In genomic region chr6:10316327-10316726, GRCh38 we compare ENCODE assay signal across 11 cellular contexts.
DNase-seq lines count a peak whose midpoint lies in the region; ATAC-seq and TF ChIP-seq lines count a peak whose summit lies in the region.
"Had no signal": no experiment of that assay in that cellular context is flagged by ENCODE, and none has a peak within 500 bp of the region (broad histone marks: within the 10 kb centered on the region; RNA-seq: fewer than 3 reads in every experiment).

No MANE protein-coding gene starts in this region.

- POLR2A ChIA-PET in Panc1 (lab: Charles Lee) (no interaction called here), OCI-LY7 (lab: Charles Lee) (interaction anchor here (0.9 kb wide), 1 partner anchor 11 kb away, joined by 3 read pairs; no protein-coding TSS in a partner anchor)

- H3K27me3 ChIP-seq in Panc1 (ENCODE audit: control insufficient read depth, insufficient read depth, low read length): no peaks in the 10 kb centered on the region
- H3K27me3 ChIP-seq: ovary had no signal

- H3K4me2 ChIP-seq in OCI-LY7 (ENCODE audit: low read length): no peak overlapping the region

- H3K4me3 ChIP-seq in Panc1 (ENCODE audit: low read depth in 2 of 2, low read length in 2 of 2): peak overlapping the region in 1 of 2 experiments; percentile 27; a peak in 1 of 4 replicates
- no peak overlapping the region for H3K4me3 ChIP-seq in OCI-LY7 (ENCODE audit: low read depth, low read length, poor library complexity, severe bottlenecking)
- H3K4me3 ChIP-seq: ovary had no signal

- DNase-seq in Daoy (ENCODE audit: low read depth) (peak; percentile 95), Panc1 (ENCODE audit: low read depth, low spot score) (no peak), epidermal melanocyte (ENCODE audit: insufficient read length, low spot score) (peak; percentile 72), omental fat pad (ENCODE audit: low spot score) (no peak), ACHN (no peak), OCI-LY7 (ENCODE audit: low spot score) (no peak)
- DNase-seq: activated T-cell treated with anti-CD3 and anti-CD28 coated beads for 4 hours, DMS79, ovary had no signal

- peak; percentile 98 for ATAC-seq in Panc1
- ATAC-seq in omental fat pad (ENCODE audit: low FRiP score): peak; percentile 6
- no peak for ATAC-seq in HG03159 (IDR thresholded peaks at IDR 0.05; ENCODE audit: unreplicated experiment)
- ATAC-seq in HG03520 (IDR thresholded peaks at IDR 0.05; ENCODE audit: unreplicated experiment): no peak

- H3K4me1 ChIP-seq in Panc1 (ENCODE audit: control insufficient read depth, insufficient read depth, low read length) (peaks cover 34% of the 10 kb centered on the region), OCI-LY7 (ENCODE audit: insufficient read depth, low read length, poor library complexity, severe bottlenecking) (no peaks in the 10 kb centered on the region)

- no peak overlapping the region for H2AFZ ChIP-seq in OCI-LY7 (ENCODE audit: low read length)

- H3K36me3 ChIP-seq in Panc1 (ENCODE audit: control insufficient read depth, insufficient read depth, low read length) (no peaks in the 10 kb centered on the region), OCI-LY7 (ENCODE audit: insufficient read depth, low read length) (no peaks in the 10 kb centered on the region)
- H3K36me3 ChIP-seq: ovary had no signal

- TF ChIP-seq CTCF in Panc1 (IDR thresholded peaks at IDR 0.05): no peak
- no peak for TF ChIP-seq CTCF in omental fat pad (IDR thresholded peaks at IDR 0.05)
- TF ChIP-seq CTCF in OCI-LY7 (conservative IDR thresholded peaks at IDR 0.05; ENCODE audit: low read length): no peak

- in situ Hi-C loops in Panc1 (cut with HindIII; ENCODE audit: low pct_unique_long_range_greater_than_20kb, low sequenced_read_pairs) (no loop called here), ACHN (cut with HindIII; ENCODE audit: low pct_ligation_motif_present, low pct_unique_long_range_greater_than_20kb, low sequenced_read_pairs) (no loop called here)

- no TSS peak for BruUV-seq in Panc1 (replicated peaks; lab: Mats Ljungman, UMichigan)
- no TSS peak for BruUV-seq in OCI-LY7 (replicated peaks; lab: Mats Ljungman, UMichigan)

- H3K27ac ChIP-seq in Panc1 (ENCODE audit: low read length) (peak overlapping the region; percentile 83), OCI-LY7 (ENCODE audit: low read depth, low read length, poor library complexity, severe bottlenecking) (no peak overlapping the region)
- H3K27ac ChIP-seq: ovary had no signal

- H3K9me2 ChIP-seq in OCI-LY7 (ENCODE audit: insufficient read depth, low read length): no peaks in the 10 kb centered on the region

- H3K79me2 ChIP-seq in OCI-LY7 (ENCODE audit: insufficient read depth, low read depth, low read length): no peaks in the 10 kb centered on the region

- H3K9me3 ChIP-seq in Panc1 (ENCODE audit: control insufficient read depth, insufficient read depth, low read depth, low read length): no peaks in the 10 kb centered on the region
- H3K9me3 ChIP-seq in OCI-LY7 (ENCODE audit: low read length): no peaks in the 10 kb centered on the region
- H3K9me3 ChIP-seq: ovary had no signal

- no peaks in the 10 kb centered on the region for H4K20me1 ChIP-seq in OCI-LY7 (ENCODE audit: insufficient read depth, low read length)

- CTCF ChIA-PET in Panc1 (lab: Charles Lee) (interaction anchor here (0.6 kb wide), 1 partner anchor 112 kb away, joined by 5 read pairs; no protein-coding TSS in a partner anchor), OCI-LY7 (lab: Charles Lee; ENCODE audit: unreplicated experiment) (no interaction called here)

- intact Hi-C loops in Panc1 (cut with micrococcal nuclease; ENCODE audit: unreplicated experiment) (no loop called here), OCI-LY7 (cut with micrococcal nuclease; ENCODE audit: unreplicated experiment) (no loop called here)

Comparison
In these comparisons a context has a peak if more than half of its experiments do, and no peak if none do; other contexts are left out.
1. DNase-seq: peak in Daoy (single experiment) and epidermal melanocyte (single experiment); none in Panc1 (single experiment), omental fat pad (single experiment), ACHN (single experiment) and OCI-LY7 (single experiment).
2. ATAC-seq: peak in Panc1 (single experiment) and omental fat pad (single experiment); none in HG03159 (single experiment) and HG03520 (single experiment).